In the genomic region with DNA sequence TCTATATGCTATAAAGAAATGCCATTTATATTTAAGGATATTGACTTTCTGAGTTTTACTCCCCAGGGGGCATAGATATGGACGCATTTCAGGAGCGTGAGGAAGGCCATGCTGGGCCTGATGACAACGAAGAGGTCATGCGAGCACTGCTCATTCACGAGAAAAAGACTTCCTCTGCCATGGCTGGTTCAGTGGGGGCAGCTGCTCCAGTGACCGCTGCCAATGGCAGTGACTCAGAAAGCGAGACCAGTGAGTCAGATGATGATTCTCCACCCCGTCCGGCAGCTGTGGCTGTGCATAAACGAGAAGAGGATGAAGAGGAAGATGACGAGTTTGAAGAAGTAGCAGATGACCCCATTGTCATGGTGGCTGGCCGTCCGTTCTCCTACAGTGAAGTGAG, we compare ENCODE assay signal across 1 cellular context.
TF ChIP-seq lines count a peak whose summit lies in the region.

No MANE protein-coding gene starts in this region.

TF ChIP-seq in IMR-90, 13 proteins besides CTCF, POLR2A, EP300 and RAD21:
- TF ChIP-seq, protein P1, sequence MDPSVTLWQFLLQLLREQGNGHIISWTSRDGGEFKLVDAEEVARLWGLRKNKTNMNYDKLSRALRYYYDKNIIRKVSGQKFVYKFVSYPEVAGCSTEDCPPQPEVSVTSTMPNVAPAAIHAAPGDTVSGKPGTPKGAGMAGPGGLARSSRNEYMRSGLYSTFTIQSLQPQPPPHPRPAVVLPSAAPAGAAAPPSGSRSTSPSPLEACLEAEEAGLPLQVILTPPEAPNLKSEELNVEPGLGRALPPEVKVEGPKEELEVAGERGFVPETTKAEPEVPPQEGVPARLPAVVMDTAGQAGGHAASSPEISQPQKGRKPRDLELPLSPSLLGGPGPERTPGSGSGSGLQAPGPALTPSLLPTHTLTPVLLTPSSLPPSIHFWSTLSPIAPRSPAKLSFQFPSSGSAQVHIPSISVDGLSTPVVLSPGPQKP (IDR thresholded peaks at IDR 0.05; ENCODE audit: borderline replicate concordance, low read depth, low read length): no peak
- peak; percentile 73; the same call in 1 of the 2 replicates for TF ChIP-seq MAZ (IDR thresholded peaks at IDR 0.05; ENCODE audit: borderline replicate concordance, low read depth, low read length)
- TF ChIP-seq, protein P2, sequence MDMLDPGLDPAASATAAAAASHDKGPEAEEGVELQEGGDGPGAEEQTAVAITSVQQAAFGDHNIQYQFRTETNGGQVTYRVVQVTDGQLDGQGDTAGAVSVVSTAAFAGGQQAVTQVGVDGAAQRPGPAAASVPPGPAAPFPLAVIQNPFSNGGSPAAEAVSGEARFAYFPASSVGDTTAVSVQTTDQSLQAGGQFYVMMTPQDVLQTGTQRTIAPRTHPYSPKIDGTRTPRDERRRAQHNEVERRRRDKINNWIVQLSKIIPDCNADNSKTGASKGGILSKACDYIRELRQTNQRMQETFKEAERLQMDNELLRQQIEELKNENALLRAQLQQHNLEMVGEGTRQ (IDR thresholded peaks at IDR 0.05; ENCODE audit: low read depth, low read length): peak; percentile 43; the same call in 1 of the 2 replicates
- TF ChIP-seq NFE2L2 (IDR thresholded peaks at IDR 0.05; ENCODE audit: low read depth, low read length): peak; percentile 60; the same call in 1 of the 2 replicates
- no peak for TF ChIP-seq RFX5 (IDR thresholded peaks at IDR 0.05; ENCODE audit: low read depth, low read length)
- no peak for TF ChIP-seq SMC3 (IDR thresholded peaks at IDR 0.05; ENCODE audit: low read depth, low read length)
- TF ChIP-seq CEBPB (IDR thresholded peaks at IDR 0.05; ENCODE audit: low read depth, low read length): no peak
- TF ChIP-seq MAFK (IDR thresholded peaks at IDR 0.05; ENCODE audit: low read depth, low read length): no peak
- TF ChIP-seq MXI1 (IDR thresholded peaks at IDR 0.05; ENCODE audit: borderline replicate concordance, low read depth, low read length): 0 out of 2 replicates have a peak, but pooled peaks have one; percentile 33
- peak; percentile 96 for TF ChIP-seq FOS (IDR thresholded peaks at IDR 0.05; ENCODE audit: low read depth, low read length)
- peak; percentile 84 for TF ChIP-seq RCOR1 (IDR thresholded peaks at IDR 0.05; ENCODE audit: insufficient replicate concordance, low read length)
- TF ChIP-seq CHD1 (IDR thresholded peaks at IDR 0.05; ENCODE audit: low read depth, low read length): peak; percentile 37; the same call in 1 of the 2 replicates
- peak; percentile 85 for TF ChIP-seq BHLHE40 (IDR thresholded peaks at IDR 0.05; ENCODE audit: low read depth, low read length)
